In the genomic region with DNA sequence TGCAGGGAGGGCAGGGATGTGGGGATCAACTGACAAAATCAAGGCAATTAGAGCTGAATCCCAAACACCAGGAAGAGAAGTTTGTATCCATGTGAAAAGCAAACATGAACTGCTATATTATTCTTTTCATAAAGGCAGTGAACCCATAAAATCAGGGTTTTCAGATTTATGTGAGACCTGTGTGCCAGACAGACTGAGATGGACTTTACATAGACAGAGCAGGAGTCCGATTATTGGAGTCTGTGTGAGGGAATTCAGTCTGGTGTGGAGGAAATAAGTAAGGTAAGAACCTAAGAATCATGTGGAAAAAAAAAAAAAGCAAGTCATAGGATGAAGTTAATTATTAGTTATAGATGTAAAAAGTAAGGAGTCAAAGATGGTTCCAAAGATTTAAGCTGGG, we compare ENCODE assay signal across 18 cellular contexts. TPM values are rescaled to one million over a fixed set of nuclear protein-coding genes. Genes with fewer than 3 reads are reported as not detected.
"Had no signal": no experiment of that assay in that cellular context is flagged by ENCODE, and none has a peak within 500 bp of the region (broad histone marks: within the 10 kb centered on the region; RNA-seq: fewer than 3 reads in every experiment).

No MANE protein-coding gene starts in this region.

- H3K4me3 Mint-ChIP-seq: activated CD4-positive, alpha-beta memory T cell treated with anti-CD3 and anti-CD28 coated beads, Interleukin-2, amount 10 ng/mL, durations not matched to agents 7 days and 5 days; activated naive CD4-positive, alpha-beta T cell treated with anti-CD3 and anti-CD28 coated beads for 36 hours; neural crest cell; WTC11 had no signal

- H3K9me3 Mint-ChIP-seq: activated CD4-positive, alpha-beta memory T cell treated with anti-CD3 and anti-CD28 coated beads, Interleukin-2, amount 10 ng/mL, durations not matched to agents 7 days and 5 days; activated naive CD4-positive, alpha-beta T cell treated with anti-CD3 and anti-CD28 coated beads for 36 hours; neural crest cell; WTC11 had no signal

- H3K4me3 ChIP-seq: adrenal gland, cardiac muscle cell, right lobe of liver, stomach, testis, upper lobe of right lung had no signal

- H3K27ac ChIP-seq: adrenal gland, cardiac muscle cell, right lobe of liver, stomach, testis, upper lobe of right lung had no signal

- DNase-seq: activated CD4-positive, alpha-beta memory T cell treated with anti-CD3 and anti-CD28 coated beads, Interleukin-2, amount 10 ng/mL, durations not matched to agents 7 days and 5 days; activated CD4-positive, alpha-beta T cell treated with anti-CD3 and anti-CD28 coated beads for 4 hours; activated naive CD4-positive, alpha-beta T cell treated with anti-CD3 and anti-CD28 coated beads for 36 hours; adrenal gland; foreskin fibroblast; glutamatergic neuron; hypothalamus; mesenchymal stem cell; right lobe of liver; stomach; T-helper 2 cell; testis; upper lobe of right lung had no signal

- H3K36me3 ChIP-seq: adrenal gland, cardiac muscle cell had no signal

- H3K27ac Mint-ChIP-seq: activated CD4-positive, alpha-beta memory T cell treated with anti-CD3 and anti-CD28 coated beads, Interleukin-2, amount 10 ng/mL, durations not matched to agents 7 days and 5 days; activated naive CD4-positive, alpha-beta T cell treated with anti-CD3 and anti-CD28 coated beads for 36 hours; WTC11 had no signal

- H3K27me3 ChIP-seq: adrenal gland, cardiac muscle cell, right lobe of liver, stomach, testis, upper lobe of right lung had no signal

- H3K4me1 ChIP-seq: adrenal gland, right lobe of liver, testis, upper lobe of right lung had no signal

- H3K9me3 ChIP-seq: adrenal gland, right lobe of liver, stomach, testis, upper lobe of right lung had no signal

- H3K27me3 Mint-ChIP-seq: activated CD4-positive, alpha-beta memory T cell treated with anti-CD3 and anti-CD28 coated beads, Interleukin-2, amount 10 ng/mL, durations not matched to agents 7 days and 5 days had no signal

- ATAC-seq: right lobe of liver, upper lobe of right lung, WTC11 had no signal

RNA-seq across cellular contexts. Expression of a gene that starts 45.1 kb away (rescaled TPM):
- total RNA-seq: activated naive CD4-positive, alpha-beta T cell treated with anti-CD3 and anti-CD28 coated beads for 36 hours; cardiac muscle cell; kidney epithelial cell; neural crest cell; right lobe of liver had no signal
- polyA plus RNA-seq: endothelial cell of umbilical vein had no signal
